In the genomic region with DNA sequence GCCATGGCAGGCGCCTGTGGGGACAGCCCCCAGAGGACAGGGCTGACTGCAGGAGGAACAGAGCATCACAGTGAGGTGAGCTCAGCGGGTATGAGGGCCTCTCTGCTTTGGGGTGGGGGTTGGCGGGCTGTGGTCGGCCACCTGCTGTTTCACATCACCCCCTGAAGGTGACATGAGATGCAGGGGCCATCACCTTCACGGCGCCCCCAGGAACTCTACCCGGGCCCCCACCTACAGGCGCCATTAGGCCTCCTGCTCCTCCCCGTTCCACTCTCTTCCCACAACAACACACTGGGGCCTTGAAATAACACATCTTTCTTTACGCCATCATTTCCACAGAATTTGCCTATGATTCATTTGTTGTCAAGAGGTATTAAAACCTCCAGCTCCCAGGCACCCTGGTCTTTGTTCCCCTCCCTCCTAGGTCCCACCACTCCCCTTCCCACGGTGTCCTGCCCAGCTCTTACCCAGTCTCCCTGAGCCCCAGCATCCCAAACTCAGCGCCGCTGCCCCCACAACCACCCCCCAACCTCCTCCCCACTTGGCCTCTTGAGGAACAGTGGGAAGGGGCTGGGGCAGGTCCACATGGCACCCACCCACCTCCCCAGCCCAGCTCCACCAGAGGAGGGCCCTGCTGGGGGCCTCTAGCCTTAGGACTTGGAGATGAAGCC, we compare ENCODE assay signal across 10 cellular contexts. TPM values are rescaled to one million over a fixed set of nuclear protein-coding genes. Genes with fewer than 3 reads are reported as not detected.
DNase-seq lines count a peak whose midpoint lies in the region; ATAC-seq lines count a peak whose summit lies in the region.
"Had no signal": no experiment of that assay in that cellular context is flagged by ENCODE, and none has a peak within 500 bp of the region (broad histone marks: within the 10 kb centered on the region; RNA-seq: fewer than 3 reads in every experiment).

No MANE protein-coding gene starts in this region.

- DNase-seq in SJCRH30 = peak; percentile 63 to 69
- DNase-seq in stimulated activated CD4-positive, alpha-beta T cell treated with anti-CD3 and anti-CD28 coated beads, Interleukin-1b, Interleukin-23, amount 100 ng/mL, for 48 hours = peak; percentile 90
- DNase-seq in anterior cingulate cortex (lab: John Stamatoyannopoulos, UW) = no peak
- no peak for DNase-seq in cerebellar nuclear complex (lab: John Stamatoyannopoulos, UW)
- DNase-seq: EL had no signal

- no peaks in the 10 kb centered on the region for H3K9me3 ChIP-seq in SJCRH30 (replicated peaks)

- H3K4me1 ChIP-seq in SJCRH30 = peaks cover 50% of the 10 kb centered on the region

- no peaks in the 10 kb centered on the region for H3K9me3 Mint-ChIP-seq in activated naive CD8-positive, alpha-beta T cell (ENCODE audit: low read depth)

- peaks cover 90% of the 10 kb centered on the region for H3K4me1 Mint-ChIP-seq in activated naive CD8-positive, alpha-beta T cell (ENCODE audit: low read depth)

- H3K27ac ChIP-seq in SJCRH30 = peak overlapping the region; percentile 90

- H3K27me3 ChIP-seq in SJCRH30 = no peaks in the 10 kb centered on the region

- H3K36me3 ChIP-seq in SJCRH30 = no peaks in the 10 kb centered on the region

- peak; percentile 40 for ATAC-seq in GM18499 (IDR thresholded peaks at IDR 0.05; ENCODE audit: insufficient read depth, unreplicated experiment)
- ATAC-seq in HG03565 (IDR thresholded peaks at IDR 0.05; ENCODE audit: unreplicated experiment) = no peak
- no peak for ATAC-seq in HG02588 (IDR thresholded peaks at IDR 0.05; ENCODE audit: unreplicated experiment)

- peak overlapping the region; percentile 47 for H3K4me3 ChIP-seq in SJCRH30
- H3K4me3 ChIP-seq: lung had no signal

- H3K27me3 Mint-ChIP-seq in activated naive CD8-positive, alpha-beta T cell = no peaks in the 10 kb centered on the region

- H3K27ac Mint-ChIP-seq in activated naive CD8-positive, alpha-beta T cell = peak overlapping the region; percentile 99

- H3K36me3 Mint-ChIP-seq in activated naive CD8-positive, alpha-beta T cell = no peaks in the 10 kb centered on the region

- H3K4me3 Mint-ChIP-seq in activated naive CD8-positive, alpha-beta T cell = peak overlapping the region; percentile 78

RNA-seq across cellular contexts. Expression of a gene that starts 12.7 kb away (rescaled TPM):
- total RNA-seq in SJCRH30 (2014; rRNA removed; shearing (Covaris generic)) = 34.9 and 37.1 TPM in 2 replicates

RNA-seq across cellular contexts. Expression of a gene that starts 59.4 kb away (rescaled TPM):
- total RNA-seq in SJCRH30 (2014; rRNA removed; shearing (Covaris generic)) = 1.1 and 1.4 TPM in 2 replicates

Comparison
In these comparisons a context has a peak if more than half of its experiments do, and no peak if none do; other contexts are left out.
1. DNase-seq: peak in SJCRH30 (2 of 2) and stimulated activated CD4-positive, alpha-beta T cell treated with anti-CD3 and anti-CD28 coated beads, Interleukin-1b, Interleukin-23, amount 100 ng/mL, for 48 hours (single experiment); none in anterior cingulate cortex (0 of 58) and cerebellar nuclear complex (0 of 2).